8 cellular contexts compared by ENCODE assay signal in genomic region chr10:6579904-6580278, GRCh38. TPM values are rescaled to one million over a fixed set of nuclear protein-coding genes. Genes with fewer than 3 reads are reported as not detected.
A peak's percentile ranks its signal among the peaks of the same experiment; 100 is the strongest.
DNase-seq lines count a peak whose midpoint lies in the region; ATAC-seq and TF ChIP-seq lines count a peak whose summit lies in the region.

TSS of gene PRKCQ (minus strand) at chr10:6580276. CDS start at chr10:6515135, 65,141 bp downstream.

- H3K4me3 ChIP-seq in esophagus squamous epithelium = peak within 1 kb of the TSS; percentile 50 to 90 (median 61)

- no peak for TF ChIP-seq POLR2A in esophagus squamous epithelium (IDR thresholded peaks at IDR 0.05)

- no peaks in the 10 kb centered on the region for H3K9me3 ChIP-seq in esophagus squamous epithelium

- in situ Hi-C loops in SK-MEL-5 (cut with HindIII; ENCODE audit: low pct_unique_long_range_greater_than_20kb, low sequenced_read_pairs) = no loop called here

- no peaks in the 10 kb centered on the region for H3K36me3 ChIP-seq in esophagus squamous epithelium

- 0 to 6% methylated on average over 8 to 10 of the region's 41 CpGs for WGBS in esophagus squamous epithelium, 2 donors

- TF ChIP-seq CTCF in esophagus squamous epithelium (IDR thresholded peaks at IDR 0.05) (no peak), omental fat pad (IDR thresholded peaks at IDR 0.05) (no peak)

- intact Hi-C loops in esophagus squamous epithelium (cut with DNase I) = loop anchor here (5.0 kb wide), 1 partner anchor 87 kb away; no protein-coding TSS in a partner anchor

- ATAC-seq in GM18502 (IDR thresholded peaks at IDR 0.05; ENCODE audit: poor library complexity, unreplicated experiment) (peak; percentile 37), HG02610 (IDR thresholded peaks at IDR 0.05; ENCODE audit: unreplicated experiment) (peak; percentile 19), omental fat pad (ENCODE audit: low FRiP score) (peak; percentile 22)

- H3K27me3 ChIP-seq in esophagus squamous epithelium = peaks cover 0 to 47% (median 0%) of the 10 kb centered on the region in 4 donors

- H3K4me1 ChIP-seq in esophagus squamous epithelium = peaks cover 0 to 19% (median 0%) of the 10 kb centered on the region in 3 donors

- peak; percentile 3 for DNase-seq in SK-MEL-5 (ENCODE audit: low read depth, low spot score)
- DNase-seq in esophagus squamous epithelium (lab: John Stamatoyannopoulos, UW) = no peak
- no peak for DNase-seq in omental fat pad (ENCODE audit: low spot score)
- DNase-seq in activated effector memory CD4-positive, alpha-beta T cell treated with anti-CD3 and anti-CD28 coated beads, Interleukin-2, amount 50 U/mL, for 16 hours = no peak
- no peak for DNase-seq in pons (ENCODE audit: low spot score)
- DNase-seq in NOMO-1 treated with DMSO at 0.1 percent for 48 hours (lab: John Stamatoyannopoulos, UW; ENCODE audit: unreplicated experiment) = no peak

- H3K27ac ChIP-seq in esophagus squamous epithelium = peak within 1 kb of the TSS; percentile 55 to 83 (median 69)

RNA-seq across cellular contexts. Expression of gene PRKCQ, which starts in this region (rescaled TPM):
- not detected in 2 replicates for total RNA-seq in SK-MEL-5 (2014; rRNA removed; shearing (Covaris generic))
- polyA plus RNA-seq in SK-MEL-5 (2015; cell fraction: cytosol; rRNA removed) = 0.04 and 0.12 TPM in 2 replicates
- 0.31 TPM in 1 of 2 replicates, not detected in the other for polyA plus RNA-seq in SK-MEL-5 (2015; cell fraction: nucleus; rRNA removed)
- total RNA-seq in esophagus squamous epithelium = 1 to 10 TPM in 2 of 4 donors, under 1 TPM in 2; 0.76 to 2.7 (median 1.4) TPM
- total RNA-seq in omental fat pad = 1 to 10 TPM in 1 of 4 donors, under 1 TPM in 3; 0.56 to 1.9 (median 0.86) TPM

Comparison
In these comparisons a context has a peak if more than half of its experiments do, and no peak if none do; other contexts are left out.
1. Peak in DNase-seq in SK-MEL-5; RNA of the gene not detected or under 1 TPM.